In genomic region chr5:180329606-180330269, GRCh38 we compare ENCODE assay signal across 1 cellular context.
TF ChIP-seq lines count a peak whose summit lies in the region.

No MANE protein-coding gene starts in this region.

TF ChIP-seq in H1, 55 proteins besides CTCF, POLR2A, EP300 and RAD21:
- TF ChIP-seq JUND (IDR thresholded peaks at IDR 0.05; ENCODE audit: low read length), result no peak
- no peak for TF ChIP-seq EGR1 (IDR thresholded peaks at IDR 0.05; ENCODE audit: borderline replicate concordance, low read depth, low read length)
- TF ChIP-seq RNF2 (IDR thresholded peaks at IDR 0.05; ENCODE audit: borderline replicate concordance, low read depth, low read length, missing control alignments, poor library complexity, severe bottlenecking), result no peak
- no peak for TF ChIP-seq CHD2 (IDR thresholded peaks at IDR 0.05; ENCODE audit: low read length)
- no peak for TF ChIP-seq CHD1 (IDR thresholded peaks at IDR 0.05; ENCODE audit: low read depth, low read length)
- no peak for TF ChIP-seq NANOG (IDR thresholded peaks at IDR 0.05; ENCODE audit: insufficient read depth, low read depth, low read length, poor library complexity, severe bottlenecking)
- TF ChIP-seq HDAC2 (IDR thresholded peaks at IDR 0.05; ENCODE audit: borderline replicate concordance in 1 of 2, low read depth in 2 of 2, low read length in 2 of 2), result no peak
- no peak for TF ChIP-seq KDM1A (IDR thresholded peaks at IDR 0.05; ENCODE audit: borderline replicate concordance, low read length)
- no peak for TF ChIP-seq SRF (IDR thresholded peaks at IDR 0.05; ENCODE audit: low read depth, low read length)
- TF ChIP-seq TEAD4 (IDR thresholded peaks at IDR 0.05; ENCODE audit: low read depth, low read length), result no peak
- no peak for TF ChIP-seq CHD7 (IDR thresholded peaks at IDR 0.05; ENCODE audit: insufficient replicate concordance, low read length)
- TF ChIP-seq SP2 (IDR thresholded peaks at IDR 0.05; ENCODE audit: low read length), result no peak
- no peak for TF ChIP-seq RBBP5 (IDR thresholded peaks at IDR 0.05; ENCODE audit: borderline replicate concordance, low read depth, low read length)
- no peak for TF ChIP-seq CBX8 (IDR thresholded peaks at IDR 0.05; ENCODE audit: borderline replicate concordance, low read depth, low read length)
- no peak for TF ChIP-seq POLR2AphosphoS5 (IDR thresholded peaks at IDR 0.05; ENCODE audit: low read depth, low read length)
- no peak for TF ChIP-seq JUN (IDR thresholded peaks at IDR 0.05; ENCODE audit: low read depth, low read length)
- no peak for TF ChIP-seq YY1 (IDR thresholded peaks at IDR 0.05; ENCODE audit: low read depth, low read length)
